8 cellular contexts compared by ENCODE assay signal in genomic region chr4:183657564-183657963, GRCh38. TPM values are rescaled to one million over a fixed set of nuclear protein-coding genes. Genes with fewer than 3 reads are reported as not detected.
DNase-seq lines count a peak whose midpoint lies in the region; ATAC-seq and TF ChIP-seq lines count a peak whose summit lies in the region.

No MANE protein-coding gene starts in this region.

- peaks cover 2% of the 10 kb centered on the region for H3K4me1 ChIP-seq in mesendoderm (ENCODE audit: control insufficient read depth, low read depth, low read length)
- peaks cover 17% of the 10 kb centered on the region for H3K4me1 ChIP-seq in mucosa of descending colon (ENCODE audit: low read depth)

- H4K8ac ChIP-seq in mesendoderm (ENCODE audit: low read depth, low read length), result no peak overlapping the region

- peaks cover 37% of the 10 kb centered on the region for H3K4me1 Mint-ChIP-seq in activated naive CD8-positive, alpha-beta T cell treated with anti-CD3 and anti-CD28 coated beads, Interleukin-2, amount 50 U/mL, for 24 hours

- H3K36me3 Mint-ChIP-seq in activated naive CD8-positive, alpha-beta T cell treated with anti-CD3 and anti-CD28 coated beads, Interleukin-2, amount 50 U/mL, for 24 hours (ENCODE audit: low read depth), result peaks cover 28% of the 10 kb centered on the region

- H3K27me3 ChIP-seq in mesendoderm (ENCODE audit: insufficient read depth, low read length, poor library complexity), result no peaks in the 10 kb centered on the region

- peaks cover 4% of the 10 kb centered on the region for H3K79me2 ChIP-seq in mesendoderm (ENCODE audit: control insufficient read depth, insufficient read depth, low read length)

- no peak overlapping the region for H2BK5ac ChIP-seq in mesendoderm (ENCODE audit: low read length)

- H3K9ac ChIP-seq in mesendoderm (ENCODE audit: low read length), result peak overlapping the region; percentile 7

- no peak overlapping the region for H3K23ac ChIP-seq in mesendoderm (ENCODE audit: low read length)

- no peak overlapping the region for H3K4ac ChIP-seq in mesendoderm (ENCODE audit: low read depth, low read length)

- WGBS in mesendoderm (ENCODE audit: extremely low coverage, insufficient coverage, low lambda C conversion rate), result no CpG with 5 or more reads among the region's 3 CpGs

- no peaks in the 10 kb centered on the region for H3K9me3 Mint-ChIP-seq in activated naive CD8-positive, alpha-beta T cell treated with anti-CD3 and anti-CD28 coated beads, Interleukin-2, amount 50 U/mL, for 24 hours

- ATAC-seq in activated naive CD8-positive, alpha-beta T cell treated with anti-CD3 and anti-CD28 coated beads, Interleukin-2, amount 50 U/mL, for 24 hours, result no peak
- ATAC-seq in mucosa of descending colon (no peak), HG02588 (IDR thresholded peaks at IDR 0.05; ENCODE audit: unreplicated experiment) (no peak)

- H3K4me3 Mint-ChIP-seq in activated naive CD8-positive, alpha-beta T cell treated with anti-CD3 and anti-CD28 coated beads, Interleukin-2, amount 50 U/mL, for 24 hours, result peak overlapping the region; percentile 95

- H3K4me2 ChIP-seq in mesendoderm (ENCODE audit: low read length), result no peak overlapping the region

- intact Hi-C loops in mucosa of descending colon (cut with DNase I, micrococcal nuclease), result no loop called here

- H3K36me3 ChIP-seq in mesendoderm (ENCODE audit: control insufficient read depth, insufficient read depth, low read length) (peaks cover 2% of the 10 kb centered on the region), mucosa of descending colon (ENCODE audit: low read depth) (no peaks in the 10 kb centered on the region)

- no peak for DNase-seq in AG09309 (ENCODE audit: low read depth)
- no peak for DNase-seq in HFF-Myc (ENCODE audit: extremely low read depth, low read depth)
- no peak for DNase-seq in activated naive CD8-positive, alpha-beta T cell treated with anti-CD3 and anti-CD28 coated beads, Interleukin-2, amount 50 U/mL, for 24 hours
- DNase-seq in mesendoderm, result no peak
- no peak for DNase-seq in amniotic stem cell (lab: John Stamatoyannopoulos, UW)
- DNase-seq in mucosa of descending colon, result no peak
- DNase-seq in GF-D8 (lab: John Stamatoyannopoulos, UW), result no peak

- no peak overlapping the region for H3K27ac ChIP-seq in mesendoderm (ENCODE audit: low read depth, low read length)

- H3K18ac ChIP-seq in mesendoderm (ENCODE audit: low read length), result no peak overlapping the region

- no peaks in the 10 kb centered on the region for H3K9me3 ChIP-seq in mucosa of descending colon

- H3K79me1 ChIP-seq in mesendoderm (ENCODE audit: low read length), result peaks cover 6% of the 10 kb centered on the region

- H3K27me3 Mint-ChIP-seq in activated naive CD8-positive, alpha-beta T cell treated with anti-CD3 and anti-CD28 coated beads, Interleukin-2, amount 50 U/mL, for 24 hours, result no peaks in the 10 kb centered on the region

- H4K5ac ChIP-seq in mesendoderm (ENCODE audit: low read length), result no peak overlapping the region

- peak overlapping the region; percentile 96 for H3K27ac Mint-ChIP-seq in activated naive CD8-positive, alpha-beta T cell treated with anti-CD3 and anti-CD28 coated beads, Interleukin-2, amount 50 U/mL, for 24 hours

- no peak for TF ChIP-seq CTCF in AG09309 (IDR thresholded peaks at IDR 0.05; ENCODE audit: control insufficient read depth, insufficient read depth, low read depth, low read length, missing control alignments)
- TF ChIP-seq CTCF in HFF-Myc (IDR thresholded peaks at IDR 0.05; ENCODE audit: low read depth, low read length, missing control alignments), result no peak
- no peak for TF ChIP-seq CTCF in mucosa of descending colon (IDR thresholded peaks at IDR 0.05)

- H2BK15ac ChIP-seq in mesendoderm (replicated peaks; ENCODE audit: low read depth), result no peak overlapping the region

- H3K4me3 ChIP-seq in AG09309 (ENCODE audit: control insufficient read depth, low read depth, low read length) (peak overlapping the region; percentile 64), HFF-Myc (replicated peaks; ENCODE audit: low read depth, low read length) (peak overlapping the region; percentile 94), mesendoderm (ENCODE audit: low read length) (no peak overlapping the region), mucosa of descending colon (no peak overlapping the region)

- H2AK5ac ChIP-seq in mesendoderm (ENCODE audit: low read length), result no peak overlapping the region

- peak overlapping the region; percentile 2 for H3K56ac ChIP-seq in mesendoderm (ENCODE audit: low read length)

- H2BK120ac ChIP-seq in mesendoderm (ENCODE audit: low read depth, low read length), result no peak overlapping the region

RNA-seq across cellular contexts. Expression of gene RWDD4, which starts 1.4 kb away (rescaled TPM):
- 28.2 TPM for polyA plus RNA-seq in mesendoderm (2013, experiment 1 of 2)
- polyA plus RNA-seq in mesendoderm (2013, experiment 2 of 2), result 29.4 TPM
- 10 to 100 TPM; 14.7 to 18.6 (median 15.0) TPM for total RNA-seq in mucosa of descending colon

RNA-seq across cellular contexts. Expression of gene TRAPPC11, which starts 1.5 kb away (rescaled TPM):
- polyA plus RNA-seq in mesendoderm (2013, experiment 1 of 2), result 15.3 TPM
- polyA plus RNA-seq in mesendoderm (2013, experiment 2 of 2), result 14.9 TPM
- 10 to 100 TPM; 27.7 to 35.8 (median 34.3) TPM for total RNA-seq in mucosa of descending colon

Comparison
In these comparisons a context has a peak if more than half of its experiments do, and no peak if none do; other contexts are left out.
1. H3K4me3 ChIP-seq: peak in AG09309 (single experiment) and HFF-Myc (single experiment); none in mesendoderm (single experiment) and mucosa of descending colon (single experiment).